ENCODE assay signal across 7 cellular contexts in genomic region chr11:107915229-107915628, GRCh38. TPM values are rescaled to one million over a fixed set of nuclear protein-coding genes. Genes with fewer than 3 reads are reported as not detected.
"Had no signal": no experiment of that assay in that cellular context is flagged by ENCODE, and none has a peak within 500 bp of the region (broad histone marks: within the 10 kb centered on the region; RNA-seq: fewer than 3 reads in every experiment).

No MANE protein-coding gene starts in this region.

- DNase-seq: GM23248, GOT3, H7, H9, HCEC 1CT, HFFc6 had no signal

- H3K4me1 Mint-ChIP-seq: GM23338 had no signal

- H3K9me3 Mint-ChIP-seq: HFFc6 had no signal

- H3K4me3 Mint-ChIP-seq: GM23338, H9, HFFc6 had no signal

- H3K27ac Mint-ChIP-seq: GM23338, HFFc6 had no signal

RNA-seq across cellular contexts. Expression of gene RAB39A, which starts 13.0 kb away (rescaled TPM):
- total RNA-seq: GM23248, HFFc6 had no signal
